ENCODE assay signal across 8 cellular contexts in genomic region chr2:190882831-190883582, GRCh38. TPM values are rescaled to one million over a fixed set of nuclear protein-coding genes. Genes with fewer than 3 reads are reported as not detected.
DNase-seq lines count a peak whose midpoint lies in the region; ATAC-seq, FAIRE-seq and TF ChIP-seq lines count a peak whose summit lies in the region.

No MANE protein-coding gene starts in this region.

- peak overlapping the region; percentile 95 for H3K4me3 Mint-ChIP-seq in stimulated activated naive CD8-positive, alpha-beta T cell treated with anti-CD3 and anti-CD28 coated beads, Interleukin-15, Interleukin-2, amounts not matched to agents 100 ng/mL and 50 ng/mL, for 24 hours
- H3K4me3 Mint-ChIP-seq in activated T-helper 2 cell treated with anti-CD3 and anti-CD28 coated beads, Interferon-gamma antibody, Interleukin-2, Interleukin-4, amounts not matched to agents 10 μg/mL and 5 μg/mL and 100 μg/mL, durations not matched to agents 14 hours and 24 hours and 36 hours (ENCODE audit: low read depth) = peak overlapping the region; percentile 91

- H3K27ac ChIP-seq in kidney (ENCODE audit: low read depth in 2 of 2, low read length in 2 of 2) = peak overlapping the region; percentile 93 to 94
- H3K27ac ChIP-seq in tibial artery = peak overlapping the region; percentile 95 to 97

- intact Hi-C loops in activated T-helper 2 cell treated with anti-CD3 and anti-CD28 coated beads, Interferon-gamma antibody, Interleukin-2, Interleukin-4, amounts not matched to agents 10 μg/mL and 5 μg/mL and 100 μg/mL, durations not matched to agents 14 hours and 24 hours and 36 hours (cut with micrococcal nuclease) = loop anchor here (1.0 to 5.0 kb wide), 12 partner anchors 29 to 794 kb away; partner anchors contain the start of genes MFSD6, NEMP2, STAT1 and STAT4
- intact Hi-C loops in kidney (cut with DNase I) = no loop called here
- intact Hi-C loops in tibial artery (cut with DNase I; ENCODE audit: low total_unique reads) = loop anchor here (10.0 kb wide), 1 partner anchor 502 kb away; no protein-coding TSS in a partner anchor

- DNase-seq in stimulated activated naive CD8-positive, alpha-beta T cell treated with anti-CD3 and anti-CD28 coated beads, Interleukin-15, Interleukin-2, amounts not matched to agents 100 U/mL and 50 U/mL, for 24 hours = no peak
- DNase-seq in activated T-helper 2 cell treated with anti-CD3 and anti-CD28 coated beads, Interferon-gamma antibody, Interleukin-2, Interleukin-4, amounts not matched to agents 10 μg/mL and 5 μg/mL and 100 μg/mL, durations not matched to agents 14 hours and 24 hours and 36 hours (ENCODE audit: low spot score) = no peak
- DNase-seq in kidney = no peak
- DNase-seq in tibial artery = no peak
- no peak for DNase-seq in stimulated activated CD4-positive, alpha-beta T cell treated with anti-CD3 and anti-CD28 coated beads, Interleukin-4, amount 100 ng/mL, for 1 hour
- DNase-seq in NCI-H1436 treated with DMSO at 0.1 percent for 48 hours (lab: John Stamatoyannopoulos, UW) = no peak

- H3K36me3 ChIP-seq in kidney (ENCODE audit: control insufficient read depth in 1 of 2, insufficient read depth in 2 of 2, low read length in 2 of 2) (peaks cover 0 to 6% of the 10 kb centered on the region in 2 donors), tibial artery (no peaks in the 10 kb centered on the region)

- no peaks in the 10 kb centered on the region for H3K9me3 ChIP-seq in kidney (ENCODE audit: control insufficient read depth in 1 of 2, low read length in 2 of 2)
- H3K9me3 ChIP-seq in tibial artery = no peaks in the 10 kb centered on the region

- H3K4me1 ChIP-seq in kidney (ENCODE audit: control insufficient read depth in 1 of 2, insufficient read depth in 1 of 2, low read depth in 1 of 2, low read length in 2 of 2) (no peaks in the 10 kb centered on the region), tibial artery (peaks cover 0 to 50% (median 10%) of the 10 kb centered on the region in 4 donors)

- H3K36me3 Mint-ChIP-seq in stimulated activated naive CD8-positive, alpha-beta T cell treated with anti-CD3 and anti-CD28 coated beads, Interleukin-15, Interleukin-2, amounts not matched to agents 100 ng/mL and 50 ng/mL, for 24 hours (ENCODE audit: low read depth) = peaks cover 48% of the 10 kb centered on the region
- peaks cover 40% of the 10 kb centered on the region for H3K36me3 Mint-ChIP-seq in activated T-helper 2 cell treated with anti-CD3 and anti-CD28 coated beads, Interferon-gamma antibody, Interleukin-2, Interleukin-4, amounts not matched to agents 10 μg/mL and 5 μg/mL and 100 μg/mL, durations not matched to agents 14 hours and 24 hours and 36 hours (ENCODE audit: low read depth)

- peaks cover 62% of the 10 kb centered on the region for H3K4me1 Mint-ChIP-seq in stimulated activated naive CD8-positive, alpha-beta T cell treated with anti-CD3 and anti-CD28 coated beads, Interleukin-15, Interleukin-2, amounts not matched to agents 100 ng/mL and 50 ng/mL, for 24 hours (ENCODE audit: low read depth)
- H3K4me1 Mint-ChIP-seq in activated T-helper 2 cell treated with anti-CD3 and anti-CD28 coated beads, Interferon-gamma antibody, Interleukin-2, Interleukin-4, amounts not matched to agents 10 μg/mL and 5 μg/mL and 100 μg/mL, durations not matched to agents 14 hours and 24 hours and 36 hours (ENCODE audit: low read depth) = peaks cover 34% of the 10 kb centered on the region

- no peaks in the 10 kb centered on the region for H3K9me3 Mint-ChIP-seq in stimulated activated naive CD8-positive, alpha-beta T cell treated with anti-CD3 and anti-CD28 coated beads, Interleukin-15, Interleukin-2, amounts not matched to agents 100 ng/mL and 50 ng/mL, for 24 hours
- H3K9me3 Mint-ChIP-seq in activated T-helper 2 cell treated with anti-CD3 and anti-CD28 coated beads, Interferon-gamma antibody, Interleukin-2, Interleukin-4, amounts not matched to agents 10 μg/mL and 5 μg/mL and 100 μg/mL, durations not matched to agents 14 hours and 24 hours and 36 hours = no peaks in the 10 kb centered on the region

- peak overlapping the region; percentile 72 to 97 for H3K4me3 ChIP-seq in kidney (ENCODE audit: low read length in 2 of 2)
- peak overlapping the region; percentile 83 to 91 for H3K4me3 ChIP-seq in tibial artery

- TF ChIP-seq CTCF in kidney (IDR thresholded peaks at IDR 0.05; ENCODE audit: borderline replicate concordance, extremely low read depth, insufficient read depth) (no peak), tibial artery (IDR thresholded peaks at IDR 0.05) (no peak)

- peak overlapping the region; percentile 99 for H3K27ac Mint-ChIP-seq in stimulated activated naive CD8-positive, alpha-beta T cell treated with anti-CD3 and anti-CD28 coated beads, Interleukin-15, Interleukin-2, amounts not matched to agents 100 ng/mL and 50 ng/mL, for 24 hours
- H3K27ac Mint-ChIP-seq in activated T-helper 2 cell treated with anti-CD3 and anti-CD28 coated beads, Interferon-gamma antibody, Interleukin-2, Interleukin-4, amounts not matched to agents 10 μg/mL and 5 μg/mL and 100 μg/mL, durations not matched to agents 14 hours and 24 hours and 36 hours = peak overlapping the region; percentile 97

- no peaks in the 10 kb centered on the region for H3K27me3 Mint-ChIP-seq in stimulated activated naive CD8-positive, alpha-beta T cell treated with anti-CD3 and anti-CD28 coated beads, Interleukin-15, Interleukin-2, amounts not matched to agents 100 ng/mL and 50 ng/mL, for 24 hours
- no peaks in the 10 kb centered on the region for H3K27me3 Mint-ChIP-seq in activated T-helper 2 cell treated with anti-CD3 and anti-CD28 coated beads, Interferon-gamma antibody, Interleukin-2, Interleukin-4, amounts not matched to agents 10 μg/mL and 5 μg/mL and 100 μg/mL, durations not matched to agents 14 hours and 24 hours and 36 hours (ENCODE audit: low read depth)

- ATAC-seq in stimulated activated naive CD8-positive, alpha-beta T cell treated with anti-CD3 and anti-CD28 coated beads, Interleukin-15, Interleukin-2, amounts not matched to agents 100 U/mL and 50 U/mL, for 24 hours = no peak
- no peak for ATAC-seq in HG02763 (IDR thresholded peaks at IDR 0.05; ENCODE audit: unreplicated experiment)

- FAIRE-seq in kidney (lab: Jason Lieb, UNC) = no peak

- peak overlapping the region; percentile 51 to 89 for H3K9ac ChIP-seq in kidney (ENCODE audit: low read length in 2 of 2)

- no peaks in the 10 kb centered on the region for H3K27me3 ChIP-seq in tibial artery

RNA-seq across cellular contexts. Expression of gene GLS, which starts 2.4 kb away (rescaled TPM):
- 195 and 201 TPM in 2 replicates for total RNA-seq in activated T-helper 2 cell treated with anti-CD3 and anti-CD28 coated beads, Interferon-gamma antibody, Interleukin-2, Interleukin-4, amounts not matched to agents 10 μg/mL and 5 μg/mL and 100 μg/mL, durations not matched to agents 14 hours and 24 hours and 36 hours
- 230 TPM for total RNA-seq in kidney
- 196 TPM for polyA plus RNA-seq in kidney (ENCODE audit: insufficient read depth, low read depth, low replicate concordance)
